Comparison of ENCODE assay signal across 9 cellular contexts in the genomic region with DNA sequence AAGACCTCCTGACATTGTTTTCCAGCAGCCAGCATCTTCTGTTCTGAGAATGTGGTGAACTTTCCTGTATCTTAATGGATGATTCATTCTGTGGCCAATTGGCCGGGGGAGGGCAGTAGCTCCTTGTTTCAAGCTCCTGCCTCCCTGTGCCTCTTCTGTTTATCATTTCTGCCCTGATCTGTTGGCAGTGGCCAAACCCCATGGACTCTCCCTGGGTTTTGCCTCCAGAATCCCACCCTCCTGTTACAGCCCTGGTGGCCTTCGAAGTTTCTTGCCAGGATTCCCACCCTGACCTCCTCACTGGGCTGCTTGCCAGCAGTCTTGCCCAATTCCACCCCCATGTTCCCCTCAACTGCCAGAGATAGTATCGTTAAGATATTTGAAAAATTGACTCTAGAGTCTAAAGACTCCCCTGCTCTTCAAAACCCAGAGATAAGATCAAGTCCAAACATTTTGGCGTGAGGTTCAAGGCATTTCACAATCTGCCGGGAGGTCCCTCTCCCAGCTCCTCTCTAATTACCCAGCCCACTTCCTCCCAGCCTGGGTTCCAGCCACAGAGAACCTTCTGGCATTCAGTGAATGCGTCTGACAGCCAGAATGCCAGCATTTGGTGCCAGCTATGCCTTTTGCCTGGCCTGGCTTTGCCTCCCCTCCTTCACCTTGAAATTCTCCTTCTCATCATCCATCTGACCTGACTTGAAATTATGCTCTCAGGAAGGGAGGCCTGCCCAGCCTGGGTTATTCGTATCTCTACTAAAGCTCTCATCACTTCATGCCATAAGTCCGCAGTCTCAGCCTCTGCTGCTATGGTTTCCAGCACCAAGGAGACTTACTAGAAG. TPM values are rescaled to one million over a fixed set of nuclear protein-coding genes. Genes with fewer than 3 reads are reported as not detected.
DNase-seq lines count a peak whose midpoint lies in the region; ATAC-seq and TF ChIP-seq lines count a peak whose summit lies in the region.
"Had no signal": no experiment of that assay in that cellular context is flagged by ENCODE, and none has a peak within 500 bp of the region (broad histone marks: within the 10 kb centered on the region; RNA-seq: fewer than 3 reads in every experiment).

No MANE protein-coding gene starts in this region.

- H3K4me1 ChIP-seq in adrenal gland (replicated peaks in 1 of 2) (peaks cover 38 to 52% of the 10 kb centered on the region in 2 donors), tibial artery (peaks cover 10 to 66% (median 53%) of the 10 kb centered on the region in 4 donors)
- H3K4me1 ChIP-seq in CD8-positive, alpha-beta memory T cell (ENCODE audit: insufficient read depth, low read length) = no peaks in the 10 kb centered on the region

- POLR2A ChIA-PET in CD8-positive, alpha-beta memory T cell (lab: Charles Lee) = no interaction called here

- 20 to 35% (median 24%) methylated on average over 7 to 8 of the region's 8 CpGs for WGBS in adrenal gland, 4 donors

- TF ChIP-seq CTCF in AG09319 (IDR thresholded peaks at IDR 0.05; ENCODE audit: low read depth, low read length) = peak; percentile 46
- peak in 5 of 6 experiments; percentile 25 to 44 (median 40) for TF ChIP-seq CTCF in adrenal gland (IDR thresholded peaks at IDR 0.05)
- peak in 1 of 2 experiments; percentile 32 for TF ChIP-seq CTCF in tibial artery (IDR thresholded peaks at IDR 0.05)

- H3K36me3 ChIP-seq in adrenal gland (replicated peaks in 1 of 2) = no peaks in the 10 kb centered on the region
- H3K36me3 ChIP-seq in tibial artery = no peaks in the 10 kb centered on the region
- H3K36me3 ChIP-seq in CD8-positive, alpha-beta memory T cell (ENCODE audit: insufficient read depth, low read length) = no peaks in the 10 kb centered on the region

- peak in 1 of 2 donors; percentile 46 for TF ChIP-seq POLR2A in adrenal gland (IDR thresholded peaks at IDR 0.05)

- H3K9me3 Mint-ChIP-seq in CD8-positive, alpha-beta memory T cell = no peaks in the 10 kb centered on the region

- intact Hi-C loops in adrenal gland (cut with DNase I) = no loop called here
- intact Hi-C loops in tibial artery (cut with DNase I; ENCODE audit: low total_unique reads) = no loop called here

- no peaks in the 10 kb centered on the region for H3K27me3 ChIP-seq in adrenal gland
- H3K27me3 ChIP-seq in tibial artery = no peaks in the 10 kb centered on the region
- no peaks in the 10 kb centered on the region for H3K27me3 ChIP-seq in CD8-positive, alpha-beta memory T cell (ENCODE audit: insufficient read depth, low read length, poor library complexity, severe bottlenecking)

- no peaks in the 10 kb centered on the region for H3K4me1 Mint-ChIP-seq in CD8-positive, alpha-beta memory T cell

- H3K27me3 Mint-ChIP-seq in CD8-positive, alpha-beta memory T cell = peaks cover 0 to 2% of the 10 kb centered on the region in 2 donors
- H3K27me3 Mint-ChIP-seq: brain had no signal

- H3K9me3 ChIP-seq in adrenal gland (replicated peaks in 1 of 3) (no peaks in the 10 kb centered on the region), tibial artery (no peaks in the 10 kb centered on the region)
- no peaks in the 10 kb centered on the region for H3K9me3 ChIP-seq in CD8-positive, alpha-beta memory T cell (ENCODE audit: low read length)

- no peak for ATAC-seq in HG02571 (IDR thresholded peaks at IDR 0.05; ENCODE audit: unreplicated experiment)

- H3K4me3 Mint-ChIP-seq in CD8-positive, alpha-beta memory T cell = no peak overlapping the region

- no peaks in the 10 kb centered on the region for H3K36me3 Mint-ChIP-seq in CD8-positive, alpha-beta memory T cell
- H3K36me3 Mint-ChIP-seq: brain had no signal

- CTCF ChIA-PET in CD8-positive, alpha-beta memory T cell (lab: Charles Lee) = no interaction called here

- H3K27ac ChIP-seq in adrenal gland (peak overlapping the region; percentile 35 to 84 (median 75)), tibial artery (peak overlapping the region; percentile 80 to 83)
- H3K27ac ChIP-seq in CD8-positive, alpha-beta memory T cell (ENCODE audit: low read depth, low read length) = no peak overlapping the region

- no peak overlapping the region for H3K27ac Mint-ChIP-seq in CD8-positive, alpha-beta memory T cell

- no peak overlapping the region for H3K4me3 ChIP-seq in adrenal gland
- no peak overlapping the region for H3K4me3 ChIP-seq in tibial artery
- H3K4me3 ChIP-seq in CD8-positive, alpha-beta memory T cell (ENCODE audit: low read length) = no peak overlapping the region

- DNase-seq in AG09319 (ENCODE audit: extremely low read depth, low read depth) = peak; percentile 98
- DNase-seq in LoVo (ENCODE audit: low spot score) = peak; percentile 43
- DNase-seq in adrenal gland = peak; percentile 77 to 96 (median 93)
- peak; percentile 89 for DNase-seq in kidney glomerular epithelial cell (lab: John Stamatoyannopoulos, UW)
- peak; percentile 93 to 94 for DNase-seq in tibial artery
- no peak for DNase-seq in activated gamma-delta T cell treated with Interleukin-2 at 50 U/mL for 16 hours
- DNase-seq in CD8-positive, alpha-beta memory T cell = no peak

RNA-seq across cellular contexts. Expression of gene TXNRD1, which starts 37.7 kb away (rescaled TPM):
- total RNA-seq in adrenal gland = 100 to 1,000 TPM; 232 to 405 (median 290) TPM
- polyA plus RNA-seq in adrenal gland = 100 to 1,000 TPM in 1 of 3 donors, 10 to 100 TPM in 2; 53.9 to 345 (median 60.3) TPM
- total RNA-seq in CD8-positive, alpha-beta memory T cell = 100 to 1,000 TPM; 103 to 107 TPM
- polyA plus RNA-seq in CD8-positive, alpha-beta memory T cell = 30.6 TPM

RNA-seq across cellular contexts. Expression of gene NFYB, which starts 39.9 kb away (rescaled TPM):
- 10 to 100 TPM; 17.2 to 86.0 (median 55.8) TPM for total RNA-seq in adrenal gland
- polyA plus RNA-seq in adrenal gland = 10 to 100 TPM; 37.7 to 47.6 (median 47.5) TPM
- total RNA-seq in CD8-positive, alpha-beta memory T cell = 10 to 100 TPM; 25.5 to 27.5 TPM
- 41.1 TPM for polyA plus RNA-seq in CD8-positive, alpha-beta memory T cell

Comparison
In these comparisons a context has a peak if more than half of its experiments do, and no peak if none do; other contexts are left out.
1. DNase-seq: peak in AG09319 (single experiment), LoVo (single experiment), adrenal gland (7 of 7), kidney glomerular epithelial cell (single experiment) and tibial artery (2 of 2); none in activated gamma-delta T cell treated with Interleukin-2 at 50 U/mL for 16 hours (single experiment) and CD8-positive, alpha-beta memory T cell (0 of 5).